In genomic region chr22:36731321-36731720, GRCh38 we compare ENCODE assay signal across 18 cellular contexts. TPM values are rescaled to one million over a fixed set of nuclear protein-coding genes. Genes with fewer than 3 reads are reported as not detected.
"Had no signal": no experiment of that assay in that cellular context is flagged by ENCODE, and none has a peak within 500 bp of the region (broad histone marks: within the 10 kb centered on the region; RNA-seq: fewer than 3 reads in every experiment).

No MANE protein-coding gene starts in this region.

RNA-seq across cellular contexts. Expression of gene CACNG2, which starts 27.8 kb away (rescaled TPM):
- total RNA-seq: heart left ventricle, kidney epithelial cell, left ventricle myocardium inferior, lower leg skin, lung, mesothelial cell of epicardium, mononuclear cell, natural killer cell, osteoblast, prostate gland, right cardiac atrium, skeletal muscle tissue, smooth muscle cell, thyroid gland, transverse colon, urinary bladder, vagina had no signal
- polyA plus RNA-seq: heart left ventricle, immature natural killer cell, lung, right cardiac atrium, smooth muscle cell, urinary bladder had no signal
